ENCODE assay signal across 22 cellular contexts in genomic region chr10:50658165-50658564, GRCh38. TPM values are rescaled to one million over a fixed set of nuclear protein-coding genes. Genes with fewer than 3 reads are reported as not detected.
DNase-seq lines count a peak whose midpoint lies in the region; ATAC-seq, FAIRE-seq and TF ChIP-seq lines count a peak whose summit lies in the region.
"Had no signal": no experiment of that assay in that cellular context is flagged by ENCODE, and none has a peak within 500 bp of the region (broad histone marks: within the 10 kb centered on the region; RNA-seq: fewer than 3 reads in every experiment).

No MANE protein-coding gene starts in this region.

- H3K4me1 Mint-ChIP-seq in activated naive CD8-positive, alpha-beta T cell (ENCODE audit: low read depth) = peaks cover 17% of the 10 kb centered on the region
- peaks cover 23% of the 10 kb centered on the region for H3K4me1 Mint-ChIP-seq in activated naive CD8-positive, alpha-beta T cell treated with anti-CD3 and anti-CD28 coated beads, Interleukin-2, amount 50 U/mL, for 24 hours
- peaks cover 8% of the 10 kb centered on the region for H3K4me1 Mint-ChIP-seq in MCF 10A (ENCODE audit: insufficient read depth, unreplicated experiment)

- RAD21 ChIA-PET in GM12878 (lab: Charles Lee; ENCODE audit: unreplicated experiment) = interaction anchor here (1.2 to 2.9 kb wide), 2 partner anchors 9 to 34 kb away, joined by 3 to 15 read pairs; partner anchors contain the start of gene SGMS1

- peak overlapping the region; percentile 3 for H3K4me3 Mint-ChIP-seq in activated naive CD8-positive, alpha-beta T cell
- H3K4me3 Mint-ChIP-seq in activated naive CD8-positive, alpha-beta T cell treated with anti-CD3 and anti-CD28 coated beads, Interleukin-2, amount 50 U/mL, for 24 hours = no peak overlapping the region
- no peak overlapping the region for H3K4me3 Mint-ChIP-seq in MCF 10A (ENCODE audit: unreplicated experiment)
- H3K4me3 Mint-ChIP-seq: H9 had no signal

- H3K79me2 ChIP-seq in Loucy (ENCODE audit: insufficient read depth, low read length) (peaks cover 12% of the 10 kb centered on the region; the same call in 1 of the 2 replicates), GM12878 (ENCODE audit: control insufficient read depth, insufficient read depth, low read length) (peaks cover 3% of the 10 kb centered on the region)

- no peak for TF ChIP-seq POLR2A in GM12878 (IDR thresholded peaks at IDR 0.05; ENCODE audit: low read depth, low read length)

- no peaks in the 10 kb centered on the region for H3K36me3 Mint-ChIP-seq in activated naive CD8-positive, alpha-beta T cell
- no peaks in the 10 kb centered on the region for H3K36me3 Mint-ChIP-seq in activated naive CD8-positive, alpha-beta T cell treated with anti-CD3 and anti-CD28 coated beads, Interleukin-2, amount 50 U/mL, for 24 hours (ENCODE audit: low read depth)
- no peaks in the 10 kb centered on the region for H3K36me3 Mint-ChIP-seq in MCF 10A (ENCODE audit: insufficient read depth, unreplicated experiment)

- in situ Hi-C loops in GM12878 (cut with MboI) = loop anchor here (10.0 kb wide), 1 partner anchor 1037 kb away; the partner anchor contains the start of gene CSTF2T

- H3K27ac ChIP-seq in GM12878 (ENCODE audit: control insufficient read depth, insufficient read depth) (no peak overlapping the region), upper lobe of right lung (no peak overlapping the region), right cardiac atrium (ENCODE audit: low read length) (no peak overlapping the region)
- H3K27ac ChIP-seq: GM23248, HL-60 had no signal

- 95% methylated on average over 5 of the region's 5 CpGs for WGBS in GM12878 (ENCODE audit: insufficient coverage, insufficient replicate concordance, low lambda C conversion rate, missing lambda C conversion rate)
- 96% methylated on average over 5 of the region's 5 CpGs for WGBS in right cardiac atrium

- CTCF ChIA-PET in GM12878 (lab: Yijun Ruan, JAX) = interaction anchor here (1.5 to 3.9 kb wide), 3 partner anchors 8 to 29 kb away, joined by 7 to 19 read pairs (median 11); no protein-coding TSS in a partner anchor
- CTCF ChIA-PET in MCF 10A (lab: Yijun Ruan, JAX) = no interaction called here

- H3F3A ChIP-seq in Loucy (ENCODE audit: low read depth) = no peaks in the 10 kb centered on the region

- H3K9ac ChIP-seq in Loucy (ENCODE audit: low read depth, low read length, poor library complexity, severe bottlenecking) (no peak overlapping the region), GM12878 (ENCODE audit: control insufficient read depth, insufficient read depth, low read length) (no peak overlapping the region)
- H3K9ac ChIP-seq: GM23248 had no signal

- no peak for TF ChIP-seq CTCF in Loucy (conservative IDR thresholded peaks at IDR 0.05; ENCODE audit: low read length)
- no peak for TF ChIP-seq CTCF in GM12878 (IDR thresholded peaks at IDR 0.05 in 2 of 3, conservative IDR thresholded peaks at IDR 0.05 in 1 of 3; ENCODE audit: control insufficient read depth in 2 of 3, extremely low read depth in 1 of 3, insufficient read depth in 1 of 3, low read depth in 3 of 3, low read length in 3 of 3)
- TF ChIP-seq CTCF in upper lobe of right lung (IDR thresholded peaks at IDR 0.05) = no peak
- TF ChIP-seq CTCF in MCF 10A (IDR thresholded peaks at IDR 0.05; ENCODE audit: unreplicated experiment) = no peak

- no peak for ATAC-seq in activated naive CD8-positive, alpha-beta T cell treated with anti-CD3 and anti-CD28 coated beads, Interleukin-2, amount 50 U/mL, for 24 hours
- ATAC-seq in GM12878 (peak; percentile 4; the same call in 2 of the 3 replicates), upper lobe of right lung (peak; percentile 19), right cardiac atrium (no peak)

- SMC1A ChIA-PET in GM12878 (lab: Charles Lee; ENCODE audit: uncharacterized antibody, unreplicated experiment) = interaction anchor here (0.8 to 2.1 kb wide), 5 partner anchors 21 to 396 kb away, joined by 3 to 9 read pairs (median 3); no protein-coding TSS in a partner anchor

- no peak overlapping the region for H2AFZ ChIP-seq in Loucy (ENCODE audit: low read length)
- H2AFZ ChIP-seq in GM12878 (ENCODE audit: control insufficient read depth, low read depth, low read length) = no peak overlapping the region
- H2AFZ ChIP-seq: GM23248 had no signal

- H3K4me1 ChIP-seq in Loucy (ENCODE audit: insufficient read depth, low read length, poor library complexity, severe bottlenecking) = peaks cover 28% of the 10 kb centered on the region
- H3K4me1 ChIP-seq in GM12878 (ENCODE audit: control insufficient read depth, insufficient read depth, low read length) = peaks cover 8% of the 10 kb centered on the region
- H3K4me1 ChIP-seq in upper lobe of right lung = peaks cover 3% of the 10 kb centered on the region
- H3K4me1 ChIP-seq in right cardiac atrium (ENCODE audit: control insufficient read depth, insufficient read depth, low read length) = no peaks in the 10 kb centered on the region
- H3K4me1 ChIP-seq: BE2C had no signal

- no TSS peak for BruUV-seq in GM12878 (replicated peaks; lab: Mats Ljungman, UMichigan)
- no TSS peak for BruUV-seq in MCF 10A (replicated peaks; lab: Mats Ljungman, UMichigan)

- no peaks in the 10 kb centered on the region for H3K27me3 Mint-ChIP-seq in activated naive CD8-positive, alpha-beta T cell
- no peaks in the 10 kb centered on the region for H3K27me3 Mint-ChIP-seq in activated naive CD8-positive, alpha-beta T cell treated with anti-CD3 and anti-CD28 coated beads, Interleukin-2, amount 50 U/mL, for 24 hours
- peaks cover 8% of the 10 kb centered on the region for H3K27me3 Mint-ChIP-seq in MCF 10A (ENCODE audit: insufficient read depth, unreplicated experiment)

- H3K9me3 ChIP-seq in Loucy (ENCODE audit: insufficient read depth, low read depth, low read length) (no peaks in the 10 kb centered on the region), GM12878 (replicated peaks; ENCODE audit: control insufficient read depth, insufficient read depth, low read length) (no peaks in the 10 kb centered on the region), upper lobe of right lung (no peaks in the 10 kb centered on the region), right cardiac atrium (ENCODE audit: control insufficient read depth, low read length) (no peaks in the 10 kb centered on the region)
- H3K9me3 ChIP-seq: BE2C had no signal

- H3K27ac Mint-ChIP-seq in activated naive CD8-positive, alpha-beta T cell = no peak overlapping the region
- no peak overlapping the region for H3K27ac Mint-ChIP-seq in activated naive CD8-positive, alpha-beta T cell treated with anti-CD3 and anti-CD28 coated beads, Interleukin-2, amount 50 U/mL, for 24 hours
- no peak overlapping the region for H3K27ac Mint-ChIP-seq in MCF 10A (ENCODE audit: low read depth, unreplicated experiment)
- H3K27ac Mint-ChIP-seq: H9 had no signal

- peak overlapping the region; percentile 88 for H3K4me3 ChIP-seq in Loucy (ENCODE audit: low read length, poor library complexity, severe bottlenecking)
- H3K4me3 ChIP-seq in GM12878 = no peak overlapping the region
- no peak overlapping the region for H3K4me3 ChIP-seq in upper lobe of right lung
- no peak overlapping the region for H3K4me3 ChIP-seq in right cardiac atrium (ENCODE audit: low read length)
- H3K4me3 ChIP-seq: GM23248 had no signal

- H3K9me3 Mint-ChIP-seq in activated naive CD8-positive, alpha-beta T cell (ENCODE audit: low read depth) = no peaks in the 10 kb centered on the region
- H3K9me3 Mint-ChIP-seq in activated naive CD8-positive, alpha-beta T cell treated with anti-CD3 and anti-CD28 coated beads, Interleukin-2, amount 50 U/mL, for 24 hours = no peaks in the 10 kb centered on the region
- no peaks in the 10 kb centered on the region for H3K9me3 Mint-ChIP-seq in MCF 10A (ENCODE audit: unreplicated experiment)
- H3K9me3 Mint-ChIP-seq: H9 had no signal

- no peaks in the 10 kb centered on the region for H3K27me3 ChIP-seq in Loucy (ENCODE audit: insufficient read depth, low read length, poor library complexity, severe bottlenecking)
- H3K27me3 ChIP-seq in GM12878 (replicated peaks in 1 of 2; ENCODE audit: control insufficient read depth in 2 of 2, insufficient read depth in 2 of 2, low read length in 1 of 2) = no peaks in the 10 kb centered on the region
- no peaks in the 10 kb centered on the region for H3K27me3 ChIP-seq in upper lobe of right lung
- H3K27me3 ChIP-seq in right cardiac atrium (ENCODE audit: control insufficient read depth, insufficient read depth) = no peaks in the 10 kb centered on the region
- H3K27me3 ChIP-seq: BE2C had no signal

- TF ChIP-seq RAD21 in GM12878 (IDR thresholded peaks at IDR 0.05; ENCODE audit: insufficient read depth, low read depth, low read length) = no peak

- intact Hi-C loops in GM12878 (cut with micrococcal nuclease; ENCODE audit: unreplicated experiment) (no loop called here), upper lobe of right lung (cut with DNase I) (no loop called here), MCF 10A (cut with micrococcal nuclease) (no loop called here), right cardiac atrium (cut with DNase I) (no loop called here)

- TF ChIP-seq EP300 in GM12878 (IDR thresholded peaks at IDR 0.05; ENCODE audit: borderline replicate concordance in 1 of 2, control insufficient read depth in 1 of 2, low read depth in 2 of 2, low read length in 2 of 2) = no peak

- H4K20me1 ChIP-seq in Loucy (ENCODE audit: insufficient read depth, low read length, poor library complexity, severe bottlenecking) = no peaks in the 10 kb centered on the region
- no peaks in the 10 kb centered on the region for H4K20me1 ChIP-seq in GM12878 (ENCODE audit: control insufficient read depth, insufficient read depth)

- DNase-seq in activated naive CD8-positive, alpha-beta T cell treated with anti-CD3 and anti-CD28 coated beads, Interleukin-2, amount 50 U/mL, for 24 hours = no peak
- DNase-seq in GM12878 (ENCODE audit: low read depth, low spot score) (no peak), upper lobe of right lung (no peak), MCF 10A (ENCODE audit: unreplicated experiment) (no peak), right cardiac atrium (no peak)
- DNase-seq: BE2C, COR-L47, DMS 273 treated with DMSO at 0.1 percent for 48 hours, DMS79 treated with DMSO at 0.1 percent for 48 hours, GM23248, H9, KBM-7, NCI-H1105 treated with DMSO at 0.1 percent for 48 hours, NCI-H1694, NCI-H2081, NCI-H2171, NCI-H526, Right ventricle myocardium superior had no signal

- POLR2A ChIA-PET in GM12878 (lab: Charles Lee) (no interaction called here), MCF 10A (lab: Yijun Ruan, JAX) (no interaction called here)

- no peaks in the 10 kb centered on the region for H3K9me2 ChIP-seq in Loucy (replicated peaks; ENCODE audit: low read depth, low read length)

- peak overlapping the region; percentile 75 for H3K4me2 ChIP-seq in Loucy (ENCODE audit: low read depth, low read length, poor library complexity, severe bottlenecking)
- H3K4me2 ChIP-seq in GM12878 (ENCODE audit: control insufficient read depth, insufficient read depth) = no peak overlapping the region

- no peak for FAIRE-seq in GM12878 (lab: Jason Lieb, UNC)
- FAIRE-seq: GM12891 had no signal

- H3K36me3 ChIP-seq in Loucy (ENCODE audit: insufficient read depth, low read length) (no peaks in the 10 kb centered on the region), GM12878 (ENCODE audit: control insufficient read depth in 2 of 2, insufficient read depth in 2 of 2, low read length in 1 of 2) (no peaks in the 10 kb centered on the region), upper lobe of right lung (no peaks in the 10 kb centered on the region)
- H3K36me3 ChIP-seq: BE2C had no signal

RNA-seq across cellular contexts. Expression of gene SGMS1, which starts 34.4 kb away (rescaled TPM):
- 31.1 and 32.6 TPM in 2 replicates for total RNA-seq in GM12878 (2013; cell fraction: nucleolus; rRNA removed)
- total RNA-seq in GM12878 (2014; rRNA removed) (6.3 and 7.4 TPM in 2 replicates), GM12878 (2014; rRNA removed; fragmentation: Illumina TruSeq; extraction: Trizol) (4.8 and 7.2 TPM in 2 replicates), GM12878 (2021) (3.6 and 5.0 TPM in 2 replicates), upper lobe of right lung (73.1 TPM), MCF 10A (2022) (21.7 and 24.7 TPM in 2 replicates), right cardiac atrium (10 to 100 TPM; 24.5 to 26.0 (median 24.9) TPM)
- polyA plus RNA-seq in GM12878 (2011; ENCODE audit: low read depth) = 7.3 TPM
- polyA plus RNA-seq in GM12878 (2011; rRNA removed) (14.5 and 14.8 TPM in 2 replicates), GM12878 (2014; fragmentation: Illumina TruSeq; extraction: Trizol) (3.5 and 3.6 TPM in 2 replicates), GM12878 (2014; fragmentation: Nextera tagmentation; extraction: Ambion mirVana) (1 to 10 TPM; 1.4 to 1.7 TPM), GM12878 (2014; rRNA removed) (2.5 and 4.4 TPM in 2 replicates), GM12878 (2016; fragmentation: Nextera tagmentation; extraction: Ambion mirVana) (10 to 100 TPM; 10.7 to 11.7 TPM), right cardiac atrium (12.0 TPM)
- polyA plus RNA-seq in GM12878 (2011; cell fraction: cytosol; rRNA removed) = 12.2 and 14.7 TPM in 2 replicates
- 14.2 and 16.5 TPM in 2 replicates for polyA plus RNA-seq in GM12878 (2011; cell fraction: nucleus; rRNA removed)
- 9.6 and 14.4 TPM in 2 replicates for polyA plus RNA-seq in GM12878 (2012)
- 20.7 and 31.1 TPM in 2 replicates for polyA minus RNA-seq in GM12878 (2011; rRNA and poly(A)+ RNA removed)
- polyA minus RNA-seq in GM12878 (2011; cell fraction: cytosol; rRNA and poly(A)+ RNA removed) = 12.2 and 13.7 TPM in 2 replicates
- 50.1 and 107 TPM in 2 replicates for polyA minus RNA-seq in GM12878 (2011; cell fraction: nucleus; rRNA and poly(A)+ RNA removed)

Comparison
In these comparisons a context has a peak if more than half of its experiments do, and no peak if none do; other contexts are left out.
1. ATAC-seq: peak in GM12878 (single experiment) and upper lobe of right lung (single experiment); none in activated naive CD8-positive, alpha-beta T cell treated with anti-CD3 and anti-CD28 coated beads, Interleukin-2, amount 50 U/mL, for 24 hours (single experiment) and right cardiac atrium (0 of 2).